ENCODE assay signal across 8 cellular contexts in genomic region chr11:110349997-110350383, GRCh38. TPM values are rescaled to one million over a fixed set of nuclear protein-coding genes. Genes with fewer than 3 reads are reported as not detected.
DNase-seq lines count a peak whose midpoint lies in the region; ATAC-seq and TF ChIP-seq lines count a peak whose summit lies in the region.
"Not testable (repeated sequence)": the region's sequence is repeated elsewhere in the genome, so short reads cannot be mapped to it uniquely, and the experiment has no call there.

No MANE protein-coding gene starts in this region.

- CTCF ChIA-PET in activated CD8-positive, alpha-beta T cell treated with anti-CD3 and anti-CD28 coated beads for 36 hours (lab: Charles Lee): interaction anchor here (1.1 to 1.9 kb wide), 4 partner anchors 13 to 54 kb away, joined by 3 to 6 read pairs (median 4); partner anchors contain the start of gene RDX
- CTCF ChIA-PET in activated naive CD4-positive, alpha-beta T cell treated with anti-CD3 and anti-CD28 coated beads, Interleukin-2, amount 10 ng/mL, durations not matched to agents 7 days and 5 days (lab: Charles Lee): interaction anchor here (0.9 to 1.3 kb wide), 3 partner anchors 13 to 80 kb away, joined by 3 to 4 read pairs (median 3); partner anchors contain the start of gene FDX1

- TF ChIP-seq POLR2A in tibial nerve (IDR thresholded peaks at IDR 0.05): not testable (repeated sequence)

- peak overlapping the region; percentile 99 for H3K27ac Mint-ChIP-seq in activated CD8-positive, alpha-beta T cell treated with anti-CD3 and anti-CD28 coated beads for 36 hours
- H3K27ac Mint-ChIP-seq in activated naive CD4-positive, alpha-beta T cell treated with anti-CD3 and anti-CD28 coated beads, Interleukin-2, amount 10 ng/mL, durations not matched to agents 7 days and 5 days: peak overlapping the region; percentile 88
- H3K27ac Mint-ChIP-seq in effector memory CD8-positive, alpha-beta T cell: peak overlapping the region; percentile 33 to 86

- not testable (repeated sequence) for TF ChIP-seq CTCF in activated CD8-positive, alpha-beta T cell treated with anti-CD3 and anti-CD28 coated beads for 36 hours (IDR thresholded peaks at IDR 0.05); smooth muscle cell (IDR thresholded peaks at IDR 0.05; ENCODE audit: borderline replicate concordance, insufficient read depth, poor library complexity, severe bottlenecking); tibial nerve (IDR thresholded peaks at IDR 0.05)

- H3K79me2 ChIP-seq in smooth muscle cell (ENCODE audit: low read depth): not testable (repeated sequence)

- H3K27me3 Mint-ChIP-seq in activated CD8-positive, alpha-beta T cell treated with anti-CD3 and anti-CD28 coated beads for 36 hours; activated naive CD4-positive, alpha-beta T cell treated with anti-CD3 and anti-CD28 coated beads, Interleukin-2, amount 10 ng/mL, durations not matched to agents 7 days and 5 days; effector memory CD8-positive, alpha-beta T cell: not testable (repeated sequence)

- H3K9me3 Mint-ChIP-seq in activated CD8-positive, alpha-beta T cell treated with anti-CD3 and anti-CD28 coated beads for 36 hours; activated naive CD4-positive, alpha-beta T cell treated with anti-CD3 and anti-CD28 coated beads, Interleukin-2, amount 10 ng/mL, durations not matched to agents 7 days and 5 days; effector memory CD8-positive, alpha-beta T cell: not testable (repeated sequence)

- not testable (repeated sequence) for H3K36me3 ChIP-seq in SK-N-MC (ENCODE audit: insufficient read depth, low read length); smooth muscle cell (ENCODE audit: low read depth); tibial nerve

- DNase-seq in SK-N-MC (ENCODE audit: low read depth, low spot score); activated CD8-positive, alpha-beta T cell treated with anti-CD3 and anti-CD28 coated beads for 36 hours; activated naive CD4-positive, alpha-beta T cell treated with anti-CD3 and anti-CD28 coated beads, Interleukin-2, amount 10 ng/mL, durations not matched to agents 7 days and 5 days; effector memory CD8-positive, alpha-beta T cell; smooth muscle cell (lab: John Stamatoyannopoulos, UW; ENCODE audit: unreplicated experiment); tibial nerve (ENCODE audit: low spot score in 2 of 2): not testable (repeated sequence)

- H3K9me3 ChIP-seq in SK-N-MC (ENCODE audit: low read depth, low read length); smooth muscle cell (replicated peaks; ENCODE audit: low read depth); tibial nerve: not testable (repeated sequence)

- H3F3A ChIP-seq in smooth muscle cell (ENCODE audit: low read depth): not testable (repeated sequence)

- not testable (repeated sequence) for H3K36me3 Mint-ChIP-seq in activated CD8-positive, alpha-beta T cell treated with anti-CD3 and anti-CD28 coated beads for 36 hours (ENCODE audit: low read depth); activated naive CD4-positive, alpha-beta T cell treated with anti-CD3 and anti-CD28 coated beads, Interleukin-2, amount 10 ng/mL, durations not matched to agents 7 days and 5 days; effector memory CD8-positive, alpha-beta T cell (ENCODE audit: insufficient read depth)

- peak overlapping the region; percentile 54 for H3K4me2 ChIP-seq in smooth muscle cell

- intact Hi-C loops in activated CD8-positive, alpha-beta T cell treated with anti-CD3 and anti-CD28 coated beads for 36 hours (cut with micrococcal nuclease): loop anchor here (2.0 to 5.0 kb wide), 3 partner anchors 21 to 53 kb away; partner anchors contain the start of gene RDX

- not testable (repeated sequence) for TF ChIP-seq EP300 in tibial nerve (IDR thresholded peaks at IDR 0.05)

- H3K4me1 ChIP-seq in smooth muscle cell (ENCODE audit: low read depth) (peaks cover 13% of the 10 kb centered on the region), tibial nerve (peaks cover 0 to 29% (median 6%) of the 10 kb centered on the region in 4 donors)

- H3K4me3 ChIP-seq in SK-N-MC, smooth muscle cell, tibial nerve: not testable (repeated sequence)

- H3K9ac ChIP-seq in SK-N-MC (ENCODE audit: insufficient read length) (peak overlapping the region; percentile 4), smooth muscle cell (ENCODE audit: low read depth) (peak overlapping the region; percentile 73)

- H3K4me3 Mint-ChIP-seq in activated CD8-positive, alpha-beta T cell treated with anti-CD3 and anti-CD28 coated beads for 36 hours; activated naive CD4-positive, alpha-beta T cell treated with anti-CD3 and anti-CD28 coated beads, Interleukin-2, amount 10 ng/mL, durations not matched to agents 7 days and 5 days: not testable (repeated sequence)
- peak overlapping the region; percentile 44 to 49 for H3K4me3 Mint-ChIP-seq in effector memory CD8-positive, alpha-beta T cell

- 85% methylated on average over 5 of the region's 5 CpGs for WGBS in smooth muscle cell (ENCODE audit: low lambda C conversion rate)
- 76 to 84% methylated on average over 5 of the region's 5 CpGs for whole genome bisulfite sequencing in tibial nerve, 2 donors

- peaks cover 59% of the 10 kb centered on the region for H3K4me1 Mint-ChIP-seq in activated CD8-positive, alpha-beta T cell treated with anti-CD3 and anti-CD28 coated beads for 36 hours (ENCODE audit: low read depth)
- peaks cover 42% of the 10 kb centered on the region for H3K4me1 Mint-ChIP-seq in activated naive CD4-positive, alpha-beta T cell treated with anti-CD3 and anti-CD28 coated beads, Interleukin-2, amount 10 ng/mL, durations not matched to agents 7 days and 5 days
- H3K4me1 Mint-ChIP-seq in effector memory CD8-positive, alpha-beta T cell (ENCODE audit: low read depth in 2 of 2): peaks cover 21 to 33% of the 10 kb centered on the region in 2 donors

- POLR2A ChIA-PET in activated CD8-positive, alpha-beta T cell treated with anti-CD3 and anti-CD28 coated beads for 36 hours (lab: Charles Lee): interaction anchor here (0.6 to 2.4 kb wide), 8 partner anchors 15 to 390 kb away, joined by 3 to 13 read pairs (median 4); no protein-coding TSS in a partner anchor

- ATAC-seq in GM18517 (IDR thresholded peaks at IDR 0.05; ENCODE audit: unreplicated experiment): peak; percentile 13
- ATAC-seq in HG03060 (IDR thresholded peaks at IDR 0.05; ENCODE audit: low read depth, unreplicated experiment): peak; percentile 2
- ATAC-seq in activated CD8-positive, alpha-beta T cell treated with anti-CD3 and anti-CD28 coated beads for 36 hours; effector memory CD8-positive, alpha-beta T cell (replicated peaks): not testable (repeated sequence)

- H3K27me3 ChIP-seq in smooth muscle cell (ENCODE audit: low read depth); tibial nerve: not testable (repeated sequence)

- not testable (repeated sequence) for H4K20me1 ChIP-seq in smooth muscle cell (ENCODE audit: low read depth)

- H2AFZ ChIP-seq in smooth muscle cell (ENCODE audit: low read depth): peak overlapping the region; percentile 53

- H3K27ac ChIP-seq in SK-N-MC: peak overlapping the region; percentile 67
- peak overlapping the region; percentile 92 for H3K27ac ChIP-seq in smooth muscle cell (ENCODE audit: low read depth)
- peak overlapping the region in 3 of 4 donors; percentile 57 to 76 (median 64) for H3K27ac ChIP-seq in tibial nerve

RNA-seq across cellular contexts. Expression of gene RDX, which starts 53.6 kb away (rescaled TPM):
- 10 to 100 TPM; 37.8 to 41.2 TPM for total RNA-seq in activated CD8-positive, alpha-beta T cell treated with anti-CD3 and anti-CD28 coated beads for 36 hours
- total RNA-seq in smooth muscle cell (146 and 165 TPM in 2 replicates), tibial nerve (100 to 1,000 TPM in 1 of 4 donors, 10 to 100 TPM in 3; 59.8 to 120 (median 88.8) TPM)
- polyA plus RNA-seq in smooth muscle cell: 137 and 217 TPM in 2 replicates
